ENCODE assay signal across 19 cellular contexts in the genomic region with DNA sequence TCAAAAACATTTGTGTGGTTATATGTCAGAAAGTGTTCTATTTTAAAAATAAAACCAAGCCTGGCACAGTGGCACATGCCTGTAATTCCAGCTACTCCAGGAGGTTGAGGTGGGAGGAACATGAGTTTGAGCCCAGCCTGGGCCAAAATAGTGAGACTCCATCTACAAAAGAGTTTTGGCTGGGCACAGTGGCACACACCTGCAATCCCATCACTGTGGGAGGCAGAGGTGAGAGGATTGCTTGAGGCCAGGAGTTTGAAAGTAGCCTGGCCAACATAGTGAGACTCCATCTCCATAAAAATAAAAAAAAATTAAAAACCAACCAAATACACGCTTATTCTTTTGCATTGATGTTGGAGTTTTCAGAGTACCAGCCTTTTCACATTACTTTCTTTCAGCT. TPM values are rescaled to one million over a fixed set of nuclear protein-coding genes. Genes with fewer than 3 reads are reported as not detected.
DNase-seq lines count a peak whose midpoint lies in the region; ATAC-seq, FAIRE-seq and TF ChIP-seq lines count a peak whose summit lies in the region.
"Had no signal": no experiment of that assay in that cellular context is flagged by ENCODE, and none has a peak within 500 bp of the region (broad histone marks: within the 10 kb centered on the region; RNA-seq: fewer than 3 reads in every experiment).

No MANE protein-coding gene starts in this region.

- no TSS peak for BruUV-seq in Calu3 (replicated peaks; lab: Mats Ljungman, UMichigan)

- H3K27ac Mint-ChIP-seq in activated CD8-positive, alpha-beta T cell treated with anti-CD3 and anti-CD28 coated beads for 36 hours: peak overlapping the region; percentile 71
- H3K27ac Mint-ChIP-seq in natural killer cell treated with Interleukin-12 subunit alpha and Interleukin-12 subunit beta and Interleukin-15 and Interleukin-18, amount 100 ng/mL, for 72 hours: peak overlapping the region; percentile 95 to 96
- H3K27ac Mint-ChIP-seq in Calu3 (ENCODE audit: unreplicated experiment): no peak overlapping the region

- POLR2A ChIA-PET in activated CD8-positive, alpha-beta T cell treated with anti-CD3 and anti-CD28 coated beads for 36 hours (lab: Charles Lee): interaction anchor here (0.8 to 2.8 kb wide), 4 partner anchors 9 to 78 kb away, joined by 3 to 22 read pairs (median 3); a partner anchor contains a TSS

- peak overlapping the region in 8 of 11 experiments; percentile 17 to 85 (median 71); a peak in 13 of 22 replicates for H3K4me2 ChIP-seq in BLaER1 treated with 17β-estradiol and CSF1 and Interleukin-3, amounts not matched to agents 10 nM and 100 nM

- no peak overlapping the region for H3K4me3 ChIP-seq in BLaER1 treated with 17β-estradiol and CSF1 and Interleukin-3, amounts not matched to agents 10 nM and 100 nM
- no peak overlapping the region for H3K4me3 ChIP-seq in ovary
- H3K4me3 ChIP-seq: gastroesophageal sphincter, upper lobe of right lung had no signal

- no peak for ATAC-seq in activated CD8-positive, alpha-beta T cell treated with anti-CD3 and anti-CD28 coated beads for 36 hours
- ATAC-seq in natural killer cell treated with Interleukin-12 subunit alpha and Interleukin-12 subunit beta and Interleukin-15 and Interleukin-18, amount 100 ng/mL, for 72 hours: no peak
- ATAC-seq in GM18505 (IDR thresholded peaks at IDR 0.05; ENCODE audit: unreplicated experiment): no peak
- ATAC-seq: gastroesophageal sphincter, upper lobe of right lung had no signal

- DNase-seq in GM12891 (ENCODE audit: insufficient read length, low spot score) (no peak), Calu3 (no peak), ovary (no peak)
- no peak for DNase-seq in activated CD8-positive, alpha-beta T cell treated with anti-CD3 and anti-CD28 coated beads for 36 hours
- no peak for DNase-seq in natural killer cell treated with Interleukin-12 subunit alpha and Interleukin-12 subunit beta and Interleukin-15 and Interleukin-18, amount 100 ng/mL, for 72 hours (ENCODE audit: low spot score)
- DNase-seq: activated CD4-positive, alpha-beta T cell treated with anti-CD3 and anti-CD28 coated beads for 48 hours; activated gamma-delta T cell treated with Interleukin-2 at 50 U/mL for 16 hours; caudate nucleus; midbrain; NCI-H1436 treated with DMSO at 0.1 percent for 48 hours; NCI-H526 treated with DMSO at 0.1 percent for 48 hours; stimulated activated CD4-positive, alpha-beta T cell treated with anti-CD3 and anti-CD28 coated beads, Interleukin-15, amount 100 ng/mL, for 24 hours; upper lobe of right lung had no signal

- peak overlapping the region in 6 of 11 experiments; percentile 1 to 74 (median 39); a peak in 5 of 22 replicates for H3K9ac ChIP-seq in BLaER1 treated with 17β-estradiol and CSF1 and Interleukin-3, amounts not matched to agents 10 nM and 100 nM

- peaks cover 6% of the 10 kb centered on the region for H3K9me3 Mint-ChIP-seq in activated CD8-positive, alpha-beta T cell treated with anti-CD3 and anti-CD28 coated beads for 36 hours
- H3K9me3 Mint-ChIP-seq in natural killer cell treated with Interleukin-12 subunit alpha and Interleukin-12 subunit beta and Interleukin-15 and Interleukin-18, amount 100 ng/mL, for 72 hours: no peaks in the 10 kb centered on the region
- no peaks in the 10 kb centered on the region for H3K9me3 Mint-ChIP-seq in Calu3 (ENCODE audit: low read depth, unreplicated experiment)

- H3K36me3 ChIP-seq in BLaER1 treated with 17β-estradiol and CSF1 and Interleukin-3, amounts not matched to agents 10 nM and 100 nM: peaks cover 0 to 5% (median 0%) of the 10 kb centered on the region in 11 experiments; a peak in 1 of 22 replicates
- H3K36me3 ChIP-seq in ovary: no peaks in the 10 kb centered on the region
- H3K36me3 ChIP-seq: gastroesophageal sphincter, upper lobe of right lung had no signal

- TF ChIP-seq CTCF in activated CD8-positive, alpha-beta T cell treated with anti-CD3 and anti-CD28 coated beads for 36 hours (IDR thresholded peaks at IDR 0.05): no peak
- no peak for TF ChIP-seq CTCF in Calu3 (IDR thresholded peaks at IDR 0.05; ENCODE audit: unreplicated experiment)
- TF ChIP-seq CTCF in ovary (IDR thresholded peaks at IDR 0.05): no peak

- H3K27me3 Mint-ChIP-seq in activated CD8-positive, alpha-beta T cell treated with anti-CD3 and anti-CD28 coated beads for 36 hours: no peaks in the 10 kb centered on the region
- no peaks in the 10 kb centered on the region for H3K27me3 Mint-ChIP-seq in natural killer cell treated with Interleukin-12 subunit alpha and Interleukin-12 subunit beta and Interleukin-15 and Interleukin-18, amount 100 ng/mL, for 72 hours
- H3K27me3 Mint-ChIP-seq in Calu3 (ENCODE audit: unreplicated experiment): no peaks in the 10 kb centered on the region

- H3K4me3 Mint-ChIP-seq in activated CD8-positive, alpha-beta T cell treated with anti-CD3 and anti-CD28 coated beads for 36 hours: no peak overlapping the region
- peak overlapping the region; percentile 75 for H3K4me3 Mint-ChIP-seq in natural killer cell treated with Interleukin-12 subunit alpha and Interleukin-12 subunit beta and Interleukin-15 and Interleukin-18, amount 100 ng/mL, for 72 hours
- no peak overlapping the region for H3K4me3 Mint-ChIP-seq in Calu3 (ENCODE audit: low read depth, unreplicated experiment)

- FAIRE-seq in GM12891 (lab: Jason Lieb, UNC): peak; percentile 80
- FAIRE-seq: endometrium, H1, islet of Langerhans had no signal

- peaks cover 14% of the 10 kb centered on the region for H3K36me3 Mint-ChIP-seq in activated CD8-positive, alpha-beta T cell treated with anti-CD3 and anti-CD28 coated beads for 36 hours (ENCODE audit: low read depth)
- no peaks in the 10 kb centered on the region for H3K36me3 Mint-ChIP-seq in natural killer cell treated with Interleukin-12 subunit alpha and Interleukin-12 subunit beta and Interleukin-15 and Interleukin-18, amount 100 ng/mL, for 72 hours
- H3K36me3 Mint-ChIP-seq in Calu3 (ENCODE audit: insufficient read depth, unreplicated experiment): peaks cover 5% of the 10 kb centered on the region

- intact Hi-C loops in activated CD8-positive, alpha-beta T cell treated with anti-CD3 and anti-CD28 coated beads for 36 hours (cut with micrococcal nuclease): loop anchor here (2.0 kb wide), 1 partner anchor 71 kb away; no protein-coding TSS in a partner anchor
- intact Hi-C loops in Calu3 (cut with micrococcal nuclease; ENCODE audit: unreplicated experiment): loop anchor here (10.0 kb wide), 1 partner anchor 151 kb away; no protein-coding TSS in a partner anchor
- intact Hi-C loops in ovary (cut with DNase I): loop anchor here in 2 of 4 donors (5.0 kb wide), 2 partner anchors 69 to 74 kb away; no protein-coding TSS in a partner anchor

- peaks cover 29 to 97% (median 47%) of the 10 kb centered on the region in 10 experiments for H3K4me1 ChIP-seq in BLaER1 treated with 17β-estradiol and CSF1 and Interleukin-3, amounts not matched to agents 10 nM and 100 nM
- peaks cover 3% of the 10 kb centered on the region for H3K4me1 ChIP-seq in ovary (ENCODE audit: insufficient read depth)

- H3K9me3 ChIP-seq in BLaER1 treated with 17β-estradiol and CSF1 and Interleukin-3, amounts not matched to agents 10 nM and 100 nM (replicated peaks in 1 of 11): no peaks in the 10 kb centered on the region
- H3K9me3 ChIP-seq in ovary: no peaks in the 10 kb centered on the region
- H3K9me3 ChIP-seq: gastroesophageal sphincter, upper lobe of right lung had no signal

- CTCF ChIA-PET in activated CD8-positive, alpha-beta T cell treated with anti-CD3 and anti-CD28 coated beads for 36 hours (lab: Charles Lee): interaction anchor here (0.6 to 2.0 kb wide), 5 partner anchors 14 to 99 kb away, joined by 3 to 7 read pairs (median 3); a partner anchor contains a TSS
- CTCF ChIA-PET in Calu3 (lab: Charles Lee): no interaction called here

- H4K20me1 ChIP-seq in BLaER1 treated with 17β-estradiol and CSF1 and Interleukin-3, amounts not matched to agents 10 nM and 100 nM: peaks cover 0 to 100% (median 16%) of the 10 kb centered on the region in 11 experiments; a peak in 10 of 22 replicates

- WGBS in ovary, 3 donors: 90 to 93% (median 92%) methylated on average over 1 of the region's 1 CpG

- no peak for TF ChIP-seq EP300 in ovary (IDR thresholded peaks at IDR 0.05)

- no peaks in the 10 kb centered on the region for H3K27me3 ChIP-seq in BLaER1 treated with 17β-estradiol and CSF1 and Interleukin-3, amounts not matched to agents 10 nM and 100 nM
- H3K27me3 ChIP-seq in ovary: no peaks in the 10 kb centered on the region
- H3K27me3 ChIP-seq: gastroesophageal sphincter, upper lobe of right lung had no signal

- H3K27ac ChIP-seq in BLaER1 treated with 17β-estradiol and CSF1 and Interleukin-3, amounts not matched to agents 10 nM and 100 nM: peak overlapping the region in 10 of 11 experiments; percentile 46 to 87 (median 78); a peak in 17 of 22 replicates
- H3K27ac ChIP-seq in ovary: no peak overlapping the region
- H3K27ac ChIP-seq: upper lobe of right lung had no signal

- peaks cover 76% of the 10 kb centered on the region for H3K4me1 Mint-ChIP-seq in activated CD8-positive, alpha-beta T cell treated with anti-CD3 and anti-CD28 coated beads for 36 hours (ENCODE audit: low read depth)
- H3K4me1 Mint-ChIP-seq in natural killer cell treated with Interleukin-12 subunit alpha and Interleukin-12 subunit beta and Interleukin-15 and Interleukin-18, amount 100 ng/mL, for 72 hours (ENCODE audit: low read depth in 2 of 2): peaks cover 57 to 76% of the 10 kb centered on the region in 2 donors
- H3K4me1 Mint-ChIP-seq in Calu3 (ENCODE audit: low read depth, unreplicated experiment): peaks cover 31% of the 10 kb centered on the region

- no peak for TF ChIP-seq POLR2A in GM12891 (IDR thresholded peaks at IDR 0.05; ENCODE audit: low read depth, low read length)
- TF ChIP-seq POLR2A in ovary (IDR thresholded peaks at IDR 0.05): no peak
- TF ChIP-seq POLR2A in GM18505 (IDR thresholded peaks at IDR 0.05; ENCODE audit: borderline replicate concordance, extremely low read depth, insufficient read depth, insufficient read length): no peak

TF ChIP-seq in GM12891, 5 proteins besides CTCF, POLR2A, EP300 and RAD21 (continues in another document):
- TF ChIP-seq SPI1 (IDR thresholded peaks at IDR 0.05; ENCODE audit: low read depth, low read length) (no peak), TAF1 (IDR thresholded peaks at IDR 0.05; ENCODE audit: low read depth, low read length) (no peak)

RNA-seq across cellular contexts. Expression of a gene that starts 9.6 kb away (rescaled TPM):
- polyA plus RNA-seq in GM12891 (2012; ENCODE audit: low read depth, missing spikeins): 13.4 TPM
- 10 to 100 TPM; 62.5 to 68.4 TPM for total RNA-seq in activated CD8-positive, alpha-beta T cell treated with anti-CD3 and anti-CD28 coated beads for 36 hours
- total RNA-seq in natural killer cell treated with Interleukin-12 subunit alpha and Interleukin-12 subunit beta and Interleukin-15 and Interleukin-18, amount 100 ng/mL, for 72 hours: 100 to 1,000 TPM; 133 to 174 TPM
- total RNA-seq in Calu3 (2022): 36.3 and 40.7 TPM in 2 replicates
- 100 to 1,000 TPM in 1 of 7 donors, 10 to 100 TPM in 6; 27.0 to 115 (median 76.4) TPM for total RNA-seq in ovary
- 10 to 100 TPM in 1 of 2 donors, 1 to 10 TPM in 1; 8.8 to 12.8 TPM for polyA plus RNA-seq in ovary

RNA-seq across cellular contexts. Expression of a gene that starts 43.7 kb away (rescaled TPM):
- 236 TPM for polyA plus RNA-seq in GM12891 (2012; ENCODE audit: low read depth, missing spikeins)
- total RNA-seq in activated CD8-positive, alpha-beta T cell treated with anti-CD3 and anti-CD28 coated beads for 36 hours: 100 to 1,000 TPM; 324 to 332 TPM
- 100 to 1,000 TPM; 276 to 295 TPM for total RNA-seq in natural killer cell treated with Interleukin-12 subunit alpha and Interleukin-12 subunit beta and Interleukin-15 and Interleukin-18, amount 100 ng/mL, for 72 hours
- total RNA-seq in Calu3 (2022) (199 TPM in 2 replicates), ovary (10 to 100 TPM; 59.7 to 86.0 (median 65.5) TPM)
- polyA plus RNA-seq in ovary: 100 to 1,000 TPM in 1 of 2 donors, 10 to 100 TPM in 1; 86.1 to 135 TPM

Comparison
In these comparisons a context has a peak if more than half of its experiments do, and no peak if none do; other contexts are left out.
1. H3K27ac ChIP-seq: peak in BLaER1 treated with 17β-estradiol and CSF1 and Interleukin-3, amounts not matched to agents 10 nM and 100 nM (10 of 11); none in ovary (0 of 2).